ENCODE assay signal across 8 cellular contexts in the genomic region with DNA sequence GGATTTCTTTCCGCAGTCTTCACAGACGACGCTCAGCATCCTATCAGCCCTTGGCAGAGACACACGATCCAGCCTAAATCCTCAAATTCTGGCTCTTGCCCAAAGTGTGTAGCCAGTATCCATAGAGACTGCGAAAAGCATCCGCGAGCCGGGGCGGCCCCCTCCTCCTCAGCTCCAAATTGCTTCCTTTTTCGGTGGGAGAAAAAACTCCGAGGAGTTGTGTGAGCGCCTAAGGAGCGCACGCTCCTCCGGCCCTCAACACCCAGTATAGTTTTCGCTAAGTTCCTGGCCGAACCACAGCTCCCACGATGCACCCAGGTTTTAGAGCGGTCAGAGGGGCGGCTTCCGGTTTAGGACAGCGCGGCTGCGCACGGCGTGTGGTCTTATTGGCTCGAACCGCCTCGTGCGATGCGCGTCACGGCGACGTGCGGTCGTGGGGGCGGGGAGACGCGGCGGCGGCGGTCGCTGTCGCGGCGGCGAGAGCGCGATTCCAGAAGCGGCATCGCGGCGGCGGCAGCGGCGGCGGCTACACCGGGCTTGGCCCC. TPM values are rescaled to one million over a fixed set of nuclear protein-coding genes. Genes with fewer than 3 reads are reported as not detected.
DNase-seq lines count a peak whose midpoint lies in the region; ATAC-seq and TF ChIP-seq lines count a peak whose summit lies in the region.

A gene with protein sequence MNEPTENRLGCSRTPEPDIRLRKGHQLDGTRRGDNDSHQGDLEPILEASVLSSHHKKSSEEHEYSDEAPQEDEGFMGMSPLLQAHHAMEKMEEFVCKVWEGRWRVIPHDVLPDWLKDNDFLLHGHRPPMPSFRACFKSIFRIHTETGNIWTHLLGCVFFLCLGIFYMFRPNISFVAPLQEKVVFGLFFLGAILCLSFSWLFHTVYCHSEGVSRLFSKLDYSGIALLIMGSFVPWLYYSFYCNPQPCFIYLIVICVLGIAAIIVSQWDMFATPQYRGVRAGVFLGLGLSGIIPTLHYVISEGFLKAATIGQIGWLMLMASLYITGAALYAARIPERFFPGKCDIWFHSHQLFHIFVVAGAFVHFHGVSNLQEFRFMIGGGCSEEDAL (plus strand): TSS at position 493 of the 545 bp plus-strand sequence. CDS start 63,274 bp downstream, outside the sequence.

- H3K79me2 ChIP-seq in GM23338 (replicated peaks; ENCODE audit: insufficient read depth), result peaks cover 43% of the 10 kb centered on the region

- DNase-seq in Daoy (ENCODE audit: low read depth), result peak; percentile 99
- peak; percentile 99 for DNase-seq in GM23338 (ENCODE audit: low spot score)
- DNase-seq in LHCN-M2 (ENCODE audit: low read depth), result peak; percentile 96
- DNase-seq in RPMI7951 (ENCODE audit: low read depth), result peak; percentile 95
- DNase-seq in activated T-helper 1 cell treated with anti-CD3 and anti-CD28 coated beads, Interleukin-12 subunit alpha, Interleukin-12 subunit beta, Interleukin-2, Interleukin-4 antibody, amounts not matched to agents 30 ng/mL and 10 ng/mL and 1 ng/mL, durations not matched to agents 14 hours and 24 hours and 36 hours (ENCODE audit: low spot score), result peak; percentile 93
- peak; percentile 97 for DNase-seq in fibroblast of gingiva (ENCODE audit: low read depth)
- DNase-seq in naive B cell, result peak; percentile 93
- peak; percentile 88 to 96 for DNase-seq in stimulated activated effector memory CD8-positive, alpha-beta T cell treated with anti-CD3 and anti-CD28 coated beads, Interleukin-12 subunit alpha, Interleukin-12 subunit beta, amount 100 ng/mL, for 72 hours (ENCODE audit: low spot score in 2 of 2)

- H3F3A ChIP-seq in GM23338 (replicated peaks; ENCODE audit: low read depth), result no peaks in the 10 kb centered on the region

- no peaks in the 10 kb centered on the region for H3K9me3 Mint-ChIP-seq in GM23338
- no peaks in the 10 kb centered on the region for H3K9me3 Mint-ChIP-seq in activated T-helper 1 cell treated with anti-CD3 and anti-CD28 coated beads, Interleukin-12 subunit alpha, Interleukin-12 subunit beta, Interleukin-2, Interleukin-4 antibody, amounts not matched to agents 30 ng/mL and 10 ng/mL and 1 ng/mL, durations not matched to agents 14 hours and 24 hours and 36 hours
- H3K9me3 Mint-ChIP-seq in naive B cell, result no peaks in the 10 kb centered on the region
- no peaks in the 10 kb centered on the region for H3K9me3 Mint-ChIP-seq in stimulated activated effector memory CD8-positive, alpha-beta T cell treated with anti-CD3 and anti-CD28 coated beads, Interleukin-12 subunit alpha, Interleukin-12 subunit beta, amount 100 ng/mL, for 72 hours

- H3K4me2 ChIP-seq in GM23338, result peak within 1 kb of the TSS; percentile 85

- peak within 1 kb of the TSS; percentile 91 for H3K4me3 Mint-ChIP-seq in GM23338
- H3K4me3 Mint-ChIP-seq in activated T-helper 1 cell treated with anti-CD3 and anti-CD28 coated beads, Interleukin-12 subunit alpha, Interleukin-12 subunit beta, Interleukin-2, Interleukin-4 antibody, amounts not matched to agents 30 ng/mL and 10 ng/mL and 1 ng/mL, durations not matched to agents 14 hours and 24 hours and 36 hours, result peak within 1 kb of the TSS; percentile 99
- H3K4me3 Mint-ChIP-seq in naive B cell, result peak within 1 kb of the TSS; percentile 90 to 98 (median 96)
- peak within 1 kb of the TSS; percentile 88 for H3K4me3 Mint-ChIP-seq in stimulated activated effector memory CD8-positive, alpha-beta T cell treated with anti-CD3 and anti-CD28 coated beads, Interleukin-12 subunit alpha, Interleukin-12 subunit beta, amount 100 ng/mL, for 72 hours

- TF ChIP-seq CTCF in GM23338 (conservative IDR thresholded peaks at IDR 0.05; ENCODE audit: low read depth in 2 of 2), result no peak

- no peaks in the 10 kb centered on the region for H3K9me2 ChIP-seq in GM23338 (ENCODE audit: insufficient read depth)

- H3K4me1 Mint-ChIP-seq in GM23338 (peaks cover 15% of the 10 kb centered on the region), naive B cell (peaks cover 16 to 44% (median 33%) of the 10 kb centered on the region in 3 donors)
- H3K4me1 Mint-ChIP-seq in activated T-helper 1 cell treated with anti-CD3 and anti-CD28 coated beads, Interleukin-12 subunit alpha, Interleukin-12 subunit beta, Interleukin-2, Interleukin-4 antibody, amounts not matched to agents 30 ng/mL and 10 ng/mL and 1 ng/mL, durations not matched to agents 14 hours and 24 hours and 36 hours (ENCODE audit: low read depth), result peaks cover 50% of the 10 kb centered on the region
- H3K4me1 Mint-ChIP-seq in stimulated activated effector memory CD8-positive, alpha-beta T cell treated with anti-CD3 and anti-CD28 coated beads, Interleukin-12 subunit alpha, Interleukin-12 subunit beta, amount 100 ng/mL, for 72 hours, result peaks cover 38% of the 10 kb centered on the region

- peak within 1 kb of the TSS; percentile 96 for H3K4me3 ChIP-seq in GM23338

- peak within 1 kb of the TSS; percentile 94 for H3K27ac ChIP-seq in GM23338 (ENCODE audit: low read depth)

- H2AFZ ChIP-seq in GM23338, result peak within 1 kb of the TSS; percentile 83

- H3K27me3 Mint-ChIP-seq in GM23338 (ENCODE audit: insufficient read depth, low read depth, poor library complexity), result peaks cover 11% of the 10 kb centered on the region
- peaks cover 3% of the 10 kb centered on the region for H3K27me3 Mint-ChIP-seq in activated T-helper 1 cell treated with anti-CD3 and anti-CD28 coated beads, Interleukin-12 subunit alpha, Interleukin-12 subunit beta, Interleukin-2, Interleukin-4 antibody, amounts not matched to agents 30 ng/mL and 10 ng/mL and 1 ng/mL, durations not matched to agents 14 hours and 24 hours and 36 hours (ENCODE audit: insufficient read depth)
- H3K27me3 Mint-ChIP-seq in naive B cell, result peaks cover 0 to 9% (median 0%) of the 10 kb centered on the region in 3 donors

- H3K27me3 ChIP-seq in GM23338 (ENCODE audit: insufficient read depth), result no peaks in the 10 kb centered on the region

- intact Hi-C loops in activated T-helper 1 cell treated with anti-CD3 and anti-CD28 coated beads, Interleukin-12 subunit alpha, Interleukin-12 subunit beta, Interleukin-2, Interleukin-4 antibody, amounts not matched to agents 30 ng/mL and 10 ng/mL and 1 ng/mL, durations not matched to agents 14 hours and 24 hours and 36 hours (cut with micrococcal nuclease), result loop anchor here (1.0 to 10.0 kb wide), 6 partner anchors 29 to 746 kb away; a partner anchor contains a TSS

- H3K4me1 ChIP-seq in GM23338 (ENCODE audit: insufficient read depth), result peaks cover 9% of the 10 kb centered on the region

- H3K36me3 Mint-ChIP-seq in GM23338 (ENCODE audit: low read depth), result peaks cover 10% of the 10 kb centered on the region
- peaks cover 18% of the 10 kb centered on the region for H3K36me3 Mint-ChIP-seq in activated T-helper 1 cell treated with anti-CD3 and anti-CD28 coated beads, Interleukin-12 subunit alpha, Interleukin-12 subunit beta, Interleukin-2, Interleukin-4 antibody, amounts not matched to agents 30 ng/mL and 10 ng/mL and 1 ng/mL, durations not matched to agents 14 hours and 24 hours and 36 hours (ENCODE audit: low read depth)
- H3K36me3 Mint-ChIP-seq in naive B cell, result no peaks in the 10 kb centered on the region
- peaks cover 41% of the 10 kb centered on the region for H3K36me3 Mint-ChIP-seq in stimulated activated effector memory CD8-positive, alpha-beta T cell treated with anti-CD3 and anti-CD28 coated beads, Interleukin-12 subunit alpha, Interleukin-12 subunit beta, amount 100 ng/mL, for 72 hours

- peak within 1 kb of the TSS; percentile 98 for H3K27ac Mint-ChIP-seq in GM23338
- peak within 1 kb of the TSS; percentile 96 for H3K27ac Mint-ChIP-seq in activated T-helper 1 cell treated with anti-CD3 and anti-CD28 coated beads, Interleukin-12 subunit alpha, Interleukin-12 subunit beta, Interleukin-2, Interleukin-4 antibody, amounts not matched to agents 30 ng/mL and 10 ng/mL and 1 ng/mL, durations not matched to agents 14 hours and 24 hours and 36 hours
- H3K27ac Mint-ChIP-seq in naive B cell, result peak within 1 kb of the TSS; percentile 92 to 99 (median 99)
- H3K27ac Mint-ChIP-seq in stimulated activated effector memory CD8-positive, alpha-beta T cell treated with anti-CD3 and anti-CD28 coated beads, Interleukin-12 subunit alpha, Interleukin-12 subunit beta, amount 100 ng/mL, for 72 hours, result peak within 1 kb of the TSS; percentile 97

- peak; percentile 96 for ATAC-seq in GM23338
- peak; percentile 96 to 97 for ATAC-seq in naive B cell (ENCODE audit: low read depth in 2 of 2)
- ATAC-seq in stimulated activated effector memory CD8-positive, alpha-beta T cell treated with anti-CD3 and anti-CD28 coated beads, Interleukin-12 subunit alpha, Interleukin-12 subunit beta, amount 100 ng/mL, for 72 hours, result peak; percentile 99

- H4K20me1 ChIP-seq in GM23338 (replicated peaks; ENCODE audit: insufficient read depth), result 0 out of 2 replicates have a peak, but pooled peaks cover 16% of the 10 kb centered on the region

- no peaks in the 10 kb centered on the region for H3K36me3 ChIP-seq in GM23338 (ENCODE audit: insufficient read depth)

TF ChIP-seq in GM23338, 12 proteins besides CTCF, POLR2A, EP300 and RAD21:
- TF ChIP-seq ZNF114 (CRISPR knock-in tag; IDR thresholded peaks at IDR 0.05) (no peak), EZH2 (IDR thresholded peaks at IDR 0.05; ENCODE audit: low read depth, unreplicated experiment) (no peak), POLR2AphosphoS5 (IDR thresholded peaks at IDR 0.05; ENCODE audit: low read depth) (peak; percentile 84), CREB1 (CRISPR knock-in tag; IDR thresholded peaks at IDR 0.05; ENCODE audit: low read depth) (peak; percentile 96)
- TF ChIP-seq, protein P1, sequence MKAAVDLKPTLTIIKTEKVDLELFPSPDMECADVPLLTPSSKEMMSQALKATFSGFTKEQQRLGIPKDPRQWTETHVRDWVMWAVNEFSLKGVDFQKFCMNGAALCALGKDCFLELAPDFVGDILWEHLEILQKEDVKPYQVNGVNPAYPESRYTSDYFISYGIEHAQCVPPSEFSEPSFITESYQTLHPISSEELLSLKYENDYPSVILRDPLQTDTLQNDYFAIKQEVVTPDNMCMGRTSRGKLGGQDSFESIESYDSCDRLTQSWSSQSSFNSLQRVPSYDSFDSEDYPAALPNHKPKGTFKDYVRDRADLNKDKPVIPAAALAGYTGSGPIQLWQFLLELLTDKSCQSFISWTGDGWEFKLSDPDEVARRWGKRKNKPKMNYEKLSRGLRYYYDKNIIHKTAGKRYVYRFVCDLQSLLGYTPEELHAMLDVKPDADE (IDR thresholded peaks at IDR 0.05), result peak; percentile 81; the same call in 1 of the 2 replicates

RNA-seq across cellular contexts. Expression of the gene that starts here (rescaled TPM):
- 29.9 and 30.0 TPM in 2 replicates for total RNA-seq in Daoy (2014; rRNA removed; shearing (Covaris generic))
- total RNA-seq in GM23338 (2014; rRNA removed; shearing (Covaris generic)), result 36.2 and 36.3 TPM in 2 replicates
- 11.4 and 11.7 TPM in 2 replicates for polyA plus RNA-seq in GM23338 (2016; fragmentation: Nextera tagmentation; extraction: Ambion mirVana)
- 22.1 and 26.3 TPM in 2 replicates for total RNA-seq in LHCN-M2 (2014; rRNA removed)
- polyA plus RNA-seq in LHCN-M2 (2012), result 23.9 TPM
- total RNA-seq in RPMI7951 (2014; rRNA removed; shearing (Covaris generic)), result 20.7 and 23.8 TPM in 2 replicates
- total RNA-seq in activated T-helper 1 cell treated with anti-CD3 and anti-CD28 coated beads, Interleukin-12 subunit alpha, Interleukin-12 subunit beta, Interleukin-2, Interleukin-4 antibody, amounts not matched to agents 30 ng/mL and 10 ng/mL and 1 ng/mL, durations not matched to agents 14 hours and 24 hours and 36 hours, result 69.4 and 75.2 TPM in 2 replicates
- 1 to 10 TPM; 2.4 to 4.2 (median 3.7) TPM for polyA plus RNA-seq in naive B cell (ENCODE audit: low read depth in 6 of 6)

Comparison
In these comparisons a context has a peak if more than half of its experiments do, and no peak if none do; other contexts are left out.
1. Peak in every context shown above with its lines: DNase-seq, ATAC-seq, H3K4me3 ChIP-seq and H3K27ac ChIP-seq.